Comparison of ENCODE assay signal across 1 cellular context in the genomic region with DNA sequence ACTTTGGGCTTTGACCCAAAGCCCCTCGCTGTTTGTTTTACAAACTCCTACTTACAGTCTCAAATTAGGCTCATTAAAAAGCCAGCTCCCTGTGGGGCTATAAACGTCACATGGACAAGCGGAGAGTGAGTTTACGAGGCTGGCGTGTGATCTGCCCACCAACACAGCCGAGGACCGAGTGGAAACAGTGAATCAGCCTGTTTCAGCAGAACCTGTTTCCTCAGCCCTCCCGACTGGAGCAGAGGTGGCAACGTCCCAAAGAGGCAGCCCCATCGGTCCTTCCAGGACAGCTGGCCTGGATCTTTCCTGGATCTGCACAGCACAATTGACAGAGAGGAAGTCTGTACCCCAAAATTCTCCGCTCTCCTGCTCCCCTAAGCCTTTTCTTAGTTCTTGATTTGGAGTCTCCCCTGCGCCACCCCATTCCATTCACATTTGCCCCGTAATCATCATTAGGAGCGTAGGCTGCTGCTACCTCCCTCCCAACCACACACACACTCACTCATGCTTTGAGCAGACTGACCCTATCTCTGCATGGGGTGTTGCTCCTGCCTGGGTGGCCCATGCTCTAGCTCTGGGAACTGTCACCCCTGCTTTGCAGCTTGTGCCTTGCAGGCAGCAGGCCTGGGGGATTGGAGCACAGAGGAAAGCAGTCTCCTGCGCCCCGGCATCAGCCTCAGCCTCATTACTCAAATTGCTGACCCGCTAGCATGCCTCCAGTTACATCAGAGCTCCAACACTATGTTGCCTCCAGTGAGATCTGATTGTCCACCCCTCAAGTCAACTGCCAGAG.
TF ChIP-seq lines count a peak whose summit lies in the region.

No MANE protein-coding gene starts in this region.

TF ChIP-seq in HEK293, 187 proteins besides CTCF, POLR2A, EP300 and RAD21 (continued from another document):
- TF ChIP-seq, protein P1, sequence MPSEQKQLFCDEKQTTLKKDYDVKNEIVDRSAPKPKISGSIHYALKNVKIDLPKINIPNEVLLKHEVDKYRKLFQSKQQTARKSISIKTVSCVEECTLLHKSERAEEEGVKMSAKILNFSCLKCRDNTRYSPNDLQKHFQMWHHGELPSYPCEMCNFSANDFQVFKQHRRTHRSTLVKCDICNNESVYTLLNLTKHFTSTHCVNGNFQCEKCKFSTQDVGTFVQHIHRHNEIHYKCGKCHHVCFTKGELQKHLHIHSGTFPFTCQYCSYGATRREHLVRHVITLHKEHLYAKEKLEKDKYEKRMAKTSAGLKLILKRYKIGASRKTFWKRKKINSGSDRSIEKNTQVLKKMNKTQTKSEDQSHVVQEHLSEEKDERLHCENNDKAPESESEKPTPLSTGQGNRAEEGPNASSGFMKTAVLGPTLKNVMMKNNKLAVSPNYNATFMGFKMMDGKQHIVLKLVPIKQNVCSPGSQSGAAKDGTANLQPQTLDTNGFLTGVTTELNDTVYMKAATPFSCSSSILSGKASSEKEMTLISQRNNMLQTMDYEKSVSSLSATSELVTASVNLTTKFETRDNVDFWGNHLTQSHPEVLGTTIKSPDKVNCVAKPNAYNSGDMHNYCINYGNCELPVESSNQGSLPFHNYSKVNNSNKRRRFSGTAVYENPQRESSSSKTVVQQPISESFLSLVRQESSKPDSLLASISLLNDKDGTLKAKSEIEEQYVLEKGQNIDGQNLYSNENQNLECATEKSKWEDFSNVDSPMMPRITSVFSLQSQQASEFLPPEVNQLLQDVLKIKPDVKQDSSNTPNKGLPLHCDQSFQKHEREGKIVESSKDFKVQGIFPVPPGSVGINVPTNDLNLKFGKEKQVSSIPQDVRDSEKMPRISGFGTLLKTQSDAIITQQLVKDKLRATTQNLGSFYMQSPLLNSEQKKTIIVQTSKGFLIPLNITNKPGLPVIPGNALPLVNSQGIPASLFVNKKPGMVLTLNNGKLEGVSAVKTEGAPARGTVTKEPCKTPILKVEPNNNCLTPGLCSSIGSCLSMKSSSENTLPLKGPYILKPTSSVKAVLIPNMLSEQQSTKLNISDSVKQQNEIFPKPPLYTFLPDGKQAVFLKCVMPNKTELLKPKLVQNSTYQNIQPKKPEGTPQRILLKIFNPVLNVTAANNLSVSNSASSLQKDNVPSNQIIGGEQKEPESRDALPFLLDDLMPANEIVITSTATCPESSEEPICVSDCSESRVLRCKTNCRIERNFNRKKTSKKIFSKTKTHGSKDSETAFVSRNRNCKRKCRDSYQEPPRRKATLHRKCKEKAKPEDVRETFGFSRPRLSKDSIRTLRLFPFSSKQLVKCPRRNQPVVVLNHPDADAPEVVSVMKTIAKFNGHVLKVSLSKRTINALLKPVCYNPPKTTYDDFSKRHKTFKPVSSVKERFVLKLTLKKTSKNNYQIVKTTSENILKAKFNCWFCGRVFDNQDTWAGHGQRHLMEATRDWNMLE (tag by site-specific recombination; conservative IDR thresholded peaks at IDR 0.05; ENCODE audit: low read depth): no peak
- TF ChIP-seq ZNF701 (tag by site-specific recombination; IDR thresholded peaks at IDR 0.05): no peak
- TF ChIP-seq ZNF10 (tag by site-specific recombination; IDR thresholded peaks at IDR 0.05): peak; percentile 58
- TF ChIP-seq SCRT1 (tag by site-specific recombination; IDR thresholded peaks at IDR 0.05; ENCODE audit: borderline replicate concordance): peak; percentile 82
- TF ChIP-seq ZEB2 (tag by site-specific recombination; IDR thresholded peaks at IDR 0.05): peak; percentile 92
- no peak for TF ChIP-seq ZNF473 (tag by site-specific recombination; IDR thresholded peaks at IDR 0.05)
- no peak for TF ChIP-seq ZNF707 (tag by site-specific recombination; IDR thresholded peaks at IDR 0.05)
- TF ChIP-seq ZNF658 (tag by site-specific recombination; IDR thresholded peaks at IDR 0.05): no peak
- TF ChIP-seq ZNF211 (tag by site-specific recombination; IDR thresholded peaks at IDR 0.05; ENCODE audit: low read depth): no peak
- peak; percentile 67; the same call in 1 of the 2 replicates for TF ChIP-seq KLF7 (tag by site-specific recombination; IDR thresholded peaks at IDR 0.05; ENCODE audit: borderline replicate concordance)
- TF ChIP-seq, protein P2, sequence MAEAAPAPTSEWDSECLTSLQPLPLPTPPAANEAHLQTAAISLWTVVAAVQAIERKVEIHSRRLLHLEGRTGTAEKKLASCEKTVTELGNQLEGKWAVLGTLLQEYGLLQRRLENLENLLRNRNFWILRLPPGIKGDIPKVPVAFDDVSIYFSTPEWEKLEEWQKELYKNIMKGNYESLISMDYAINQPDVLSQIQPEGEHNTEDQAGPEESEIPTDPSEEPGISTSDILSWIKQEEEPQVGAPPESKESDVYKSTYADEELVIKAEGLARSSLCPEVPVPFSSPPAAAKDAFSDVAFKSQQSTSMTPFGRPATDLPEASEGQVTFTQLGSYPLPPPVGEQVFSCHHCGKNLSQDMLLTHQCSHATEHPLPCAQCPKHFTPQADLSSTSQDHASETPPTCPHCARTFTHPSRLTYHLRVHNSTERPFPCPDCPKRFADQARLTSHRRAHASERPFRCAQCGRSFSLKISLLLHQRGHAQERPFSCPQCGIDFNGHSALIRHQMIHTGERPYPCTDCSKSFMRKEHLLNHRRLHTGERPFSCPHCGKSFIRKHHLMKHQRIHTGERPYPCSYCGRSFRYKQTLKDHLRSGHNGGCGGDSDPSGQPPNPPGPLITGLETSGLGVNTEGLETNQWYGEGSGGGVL (tag by site-specific recombination; IDR thresholded peaks at IDR 0.05): peak; percentile 64
